In genomic region chr16:67661101-67661661, GRCh38 we compare ENCODE assay signal across 8 cellular contexts.
DNase-seq lines count a peak whose midpoint lies in the region; ATAC-seq and TF ChIP-seq lines count a peak whose summit lies in the region.

No MANE protein-coding gene starts in this region.

- TF ChIP-seq POLR2A in NB4 (IDR thresholded peaks at IDR 0.05; ENCODE audit: extremely low read depth, insufficient read length), result no peak

- no peak for TF ChIP-seq CTCF in NB4 (IDR thresholded peaks at IDR 0.05; ENCODE audit: low read depth, low read length)
- TF ChIP-seq CTCF in brain microvascular endothelial cell (IDR thresholded peaks at IDR 0.05; ENCODE audit: low read depth, low read length, missing control alignments), result no peak

- H3K4me3 ChIP-seq in NB4 (ENCODE audit: low read depth, low read length) (peak overlapping the region; percentile 43), brain microvascular endothelial cell (ENCODE audit: low read depth, low read length) (peak overlapping the region; percentile 85), subcutaneous abdominal adipose tissue (ENCODE audit: low read depth in 1 of 5, low read length in 5 of 5) (peak overlapping the region; percentile 51 to 97 (median 93))

- H3K27me3 ChIP-seq in brain microvascular endothelial cell (replicated peaks) (no peaks in the 10 kb centered on the region), layer of hippocampus (ENCODE audit: control insufficient read depth, insufficient read depth, low read length) (no peaks in the 10 kb centered on the region), subcutaneous abdominal adipose tissue (ENCODE audit: control insufficient read depth in 5 of 5, insufficient read depth in 4 of 5, low read length in 5 of 5) (peaks cover 0 to 3% (median 0%) of the 10 kb centered on the region in 5 donors)

- ATAC-seq in GM21786 (IDR thresholded peaks at IDR 0.05; ENCODE audit: unreplicated experiment), result no peak
- no peak for ATAC-seq in HG03571 (IDR thresholded peaks at IDR 0.05; ENCODE audit: unreplicated experiment)

- peaks cover 0 to 36% (median 31%) of the 10 kb centered on the region in 5 donors for H3K4me1 ChIP-seq in subcutaneous abdominal adipose tissue (ENCODE audit: control insufficient read depth in 5 of 5, insufficient read depth in 5 of 5, low read length in 5 of 5)

- H3K9ac ChIP-seq in subcutaneous abdominal adipose tissue (ENCODE audit: low read length in 5 of 5), result peak overlapping the region in 3 of 5 donors; percentile 1 to 59 (median 56)

- peak; percentile 58 for DNase-seq in NCI-H2107 treated with DMSO at 0.1 percent for 48 hours (lab: John Stamatoyannopoulos, UW; ENCODE audit: unreplicated experiment)
- no peak for DNase-seq in NCI-H2107 (lab: John Stamatoyannopoulos, UW)
- peak; percentile 52 for DNase-seq in NB4 (ENCODE audit: low read depth)
- DNase-seq in brain microvascular endothelial cell, result peak; percentile 25

- H3K9me3 ChIP-seq in subcutaneous abdominal adipose tissue (ENCODE audit: control insufficient read depth in 5 of 5, low read length in 5 of 5), result no peaks in the 10 kb centered on the region

- no peaks in the 10 kb centered on the region for H3K36me3 ChIP-seq in brain microvascular endothelial cell (replicated peaks)
- peaks cover 0 to 43% (median 21%) of the 10 kb centered on the region in 5 donors for H3K36me3 ChIP-seq in subcutaneous abdominal adipose tissue (ENCODE audit: control insufficient read depth in 5 of 5, insufficient read depth in 5 of 5, low read length in 5 of 5)

- H3K27ac ChIP-seq in brain microvascular endothelial cell, result no peak overlapping the region
- peak overlapping the region; percentile 90 for H3K27ac ChIP-seq in layer of hippocampus (ENCODE audit: low read depth, low read length)
- H3K27ac ChIP-seq in subcutaneous abdominal adipose tissue (ENCODE audit: low read depth, low read length), result peak overlapping the region; percentile 30

- in situ Hi-C loops in brain microvascular endothelial cell (cut with HindIII; ENCODE audit: low pct_ligation_motif_present, low sequenced_read_pairs), result no loop called here

Comparison
In these comparisons a context has a peak if more than half of its experiments do, and no peak if none do; other contexts are left out.
1. H3K4me3 ChIP-seq: peak in every context shown above with its lines; median percentile 93 in subcutaneous abdominal adipose tissue; 85 in brain microvascular endothelial cell; 43 in NB4.